Comparison of ENCODE assay signal across 23 cellular contexts in genomic region chr5:6961123-6961522, GRCh38.
A peak's percentile ranks its signal among the peaks of the same experiment; 100 is the strongest.
DNase-seq lines count a peak whose midpoint lies in the region; ATAC-seq, FAIRE-seq and TF ChIP-seq lines count a peak whose summit lies in the region.
"Had no signal": no experiment of that assay in that cellular context is flagged by ENCODE, and none has a peak within 500 bp of the region (broad histone marks: within the 10 kb centered on the region; RNA-seq: fewer than 3 reads in every experiment).

No MANE protein-coding gene starts in this region.

- no peak overlapping the region for H3K23ac ChIP-seq in IMR-90 (ENCODE audit: low read depth, low read length)

- H2AK5ac ChIP-seq in IMR-90 (ENCODE audit: low read depth, low read length) = no peak overlapping the region

- no peak overlapping the region for H3K56ac ChIP-seq in IMR-90 (ENCODE audit: extremely low read depth, insufficient read depth, low read length)

- no peaks in the 10 kb centered on the region for H3K79me2 ChIP-seq in HepG2 (ENCODE audit: insufficient read depth, low read length)

- dilution Hi-C loops in IMR-90 (cut with HindIII; ENCODE audit: low sequenced_read_pairs, unreplicated experiment) = no loop called here

- no peak overlapping the region for H3K18ac ChIP-seq in IMR-90 (ENCODE audit: low read depth, low read length)

- TF ChIP-seq EP300 in HepG2 (IDR thresholded peaks at IDR 0.05; ENCODE audit: low read depth in 2 of 2, low read length in 2 of 2) = no peak
- TF ChIP-seq EP300 in HepG2 (CRISPR knock-in tag; IDR thresholded peaks at IDR 0.05; ENCODE audit: borderline replicate concordance) = no peak
- no peak for TF ChIP-seq EP300 in esophagus muscularis mucosa (IDR thresholded peaks at IDR 0.05)

- ATAC-seq in HepG2 = no peak
- ATAC-seq in right lobe of liver = no peak
- ATAC-seq in IMR-90 (ENCODE audit: low read depth) = no peak
- ATAC-seq in left lung = no peak
- ATAC-seq: CD8-positive, alpha-beta T cell had no signal

- no peak for FAIRE-seq in HepG2 (lab: Jason Lieb, UNC)
- FAIRE-seq: A204.1, G401.6, GM18507 had no signal

- no peak overlapping the region for H3K14ac ChIP-seq in IMR-90 (replicated peaks; ENCODE audit: low read depth, low read length)

- no peak overlapping the region for H3K27ac ChIP-seq in HepG2 (ENCODE audit: extremely low read length, insufficient read depth, low read length)
- H3K27ac ChIP-seq in right lobe of liver = no peak overlapping the region
- H3K27ac ChIP-seq in IMR-90 (ENCODE audit: insufficient read depth, low read length) = no peak overlapping the region
- no peak overlapping the region for H3K27ac ChIP-seq in esophagus muscularis mucosa (replicated peaks in 1 of 4)
- H3K27ac ChIP-seq in left lung = no peak overlapping the region
- no peak overlapping the region for H3K27ac ChIP-seq in thyroid gland
- H3K27ac ChIP-seq: 22Rv1, BLaER1, C4-2B had no signal

- H3K27ac Mint-ChIP-seq in progenitor cell of endocrine pancreas = no peak overlapping the region
- H3K27ac Mint-ChIP-seq: B cell; CD4-positive, CD25-positive, alpha-beta regulatory T cell; CD8-positive, alpha-beta T cell had no signal

- no peak overlapping the region for H3K4ac ChIP-seq in IMR-90 (ENCODE audit: low read depth, low read length)

- H2BK5ac ChIP-seq in IMR-90 (ENCODE audit: low read depth, low read length, poor library complexity, severe bottlenecking) = peak overlapping the region; percentile 73

- POLR2A ChIA-PET in HepG2 (lab: Yijun Ruan, JAX) (no interaction called here), IMR-90 (lab: Charles Lee; ENCODE audit: unreplicated experiment) (no interaction called here)

- H2AK9ac ChIP-seq in IMR-90 (replicated peaks; ENCODE audit: low read depth, low read length, poor library complexity) = no peak overlapping the region

- no peak overlapping the region for H4K5ac ChIP-seq in IMR-90 (ENCODE audit: low read depth, low read length)

- no peak for TF ChIP-seq RAD21 in HepG2 (CRISPR knock-in tag; IDR thresholded peaks at IDR 0.05)
- TF ChIP-seq RAD21 in IMR-90 (IDR thresholded peaks at IDR 0.05; ENCODE audit: low read length) = no peak

- no peak overlapping the region for H3K4me3 Mint-ChIP-seq in progenitor cell of endocrine pancreas (ENCODE audit: low read depth)
- H3K4me3 Mint-ChIP-seq: B cell; CD4-positive, CD25-positive, alpha-beta regulatory T cell; CD8-positive, alpha-beta T cell had no signal

- no peaks in the 10 kb centered on the region for H3K9me3 ChIP-seq in HepG2 (ENCODE audit: low read length)
- H3K9me3 ChIP-seq in right lobe of liver = no peaks in the 10 kb centered on the region
- H3K9me3 ChIP-seq in IMR-90 (ENCODE audit: control insufficient read depth, insufficient read depth, low read length) = peaks cover 8% of the 10 kb centered on the region
- no peaks in the 10 kb centered on the region for H3K9me3 ChIP-seq in esophagus muscularis mucosa
- peaks cover 0 to 5% of the 10 kb centered on the region in 2 donors for H3K9me3 ChIP-seq in left lung
- H3K9me3 ChIP-seq in thyroid gland = no peaks in the 10 kb centered on the region
- H3K9me3 ChIP-seq: BLaER1, Caco-2 had no signal

- H4K91ac ChIP-seq in IMR-90 (ENCODE audit: insufficient read depth, low read depth, low read length) = no peak overlapping the region

- H3K4me1 Mint-ChIP-seq in progenitor cell of endocrine pancreas (ENCODE audit: low read depth) = no peaks in the 10 kb centered on the region
- H3K4me1 Mint-ChIP-seq: B cell; CD4-positive, CD25-positive, alpha-beta regulatory T cell had no signal

- H3K4me3 ChIP-seq in HepG2 (replicated peaks in 1 of 3; ENCODE audit: insufficient read depth in 1 of 3, low read depth in 2 of 3, low read length in 3 of 3) = no peak overlapping the region
- H3K4me3 ChIP-seq in right lobe of liver = no peak overlapping the region
- no peak overlapping the region for H3K4me3 ChIP-seq in IMR-90 (ENCODE audit: insufficient read depth, low read depth, low read length)
- no peak overlapping the region for H3K4me3 ChIP-seq in esophagus muscularis mucosa
- no peak overlapping the region for H3K4me3 ChIP-seq in left lung
- H3K4me3 ChIP-seq in thyroid gland (replicated peaks in 1 of 3) = no peak overlapping the region
- H3K4me3 ChIP-seq: BLaER1 had no signal

- no peak for DNase-seq in HepG2 (ENCODE audit: low spot score)
- DNase-seq in right lobe of liver = no peak
- DNase-seq in IMR-90 = no peak
- DNase-seq in esophagus muscularis mucosa (ENCODE audit: extremely low spot score) = peak; percentile 60
- no peak for DNase-seq in progenitor cell of endocrine pancreas (ENCODE audit: low spot score, unreplicated experiment)
- no peak for DNase-seq in RPMI8226
- DNase-seq in left lung = no peak
- DNase-seq in thyroid gland = no peak
- DNase-seq: Caco-2; CD4-positive, CD25-positive, alpha-beta regulatory T cell; CD8-positive, alpha-beta T cell; DMS153; DND-41; GOT3; H7; HCEC 1CT had no signal

- no peaks in the 10 kb centered on the region for H4K20me1 ChIP-seq in HepG2 (ENCODE audit: insufficient read depth, low read length)
- H4K20me1 ChIP-seq in IMR-90 (ENCODE audit: insufficient read depth, low read length) = no peaks in the 10 kb centered on the region
- H4K20me1 ChIP-seq: BLaER1 had no signal

- no peaks in the 10 kb centered on the region; a peak in 1 of 5 replicates for H3K27me3 ChIP-seq in HepG2 (ENCODE audit: control insufficient read depth in 1 of 2, insufficient read depth in 2 of 2, low read length in 2 of 2)
- H3K27me3 ChIP-seq in right lobe of liver = no peaks in the 10 kb centered on the region
- no peaks in the 10 kb centered on the region for H3K27me3 ChIP-seq in IMR-90 (ENCODE audit: control insufficient read depth, insufficient read depth, low read length)
- no peaks in the 10 kb centered on the region for H3K27me3 ChIP-seq in esophagus muscularis mucosa
- H3K27me3 ChIP-seq in left lung = no peaks in the 10 kb centered on the region
- H3K27me3 ChIP-seq in thyroid gland = no peaks in the 10 kb centered on the region
- H3K27me3 ChIP-seq: BLaER1 had no signal

- BruUV-seq in HepG2 (replicated peaks; lab: Mats Ljungman, UMichigan) (no TSS peak), IMR-90 (replicated peaks; lab: Mats Ljungman, UMichigan) (no TSS peak)

- no peaks in the 10 kb centered on the region for H3K36me3 ChIP-seq in HepG2 (replicated peaks in 1 of 2; ENCODE audit: control insufficient read depth in 1 of 2, insufficient read depth in 2 of 2, low read length in 2 of 2)
- H3K36me3 ChIP-seq in right lobe of liver = no peaks in the 10 kb centered on the region
- H3K36me3 ChIP-seq in IMR-90 (ENCODE audit: control insufficient read depth, insufficient read depth, low read length) = no peaks in the 10 kb centered on the region
- no peaks in the 10 kb centered on the region for H3K36me3 ChIP-seq in esophagus muscularis mucosa
- no peaks in the 10 kb centered on the region for H3K36me3 ChIP-seq in left lung
- no peaks in the 10 kb centered on the region for H3K36me3 ChIP-seq in thyroid gland
- H3K36me3 ChIP-seq: BLaER1 had no signal

- H4K8ac ChIP-seq in IMR-90 (ENCODE audit: low read depth in 2 of 2, low read length in 2 of 2) = no peak overlapping the region

- no peaks in the 10 kb centered on the region for H3K9me1 ChIP-seq in IMR-90 (ENCODE audit: insufficient read depth, low read length)

- peaks cover 10% of the 10 kb centered on the region for H3K9me3 Mint-ChIP-seq in progenitor cell of endocrine pancreas (ENCODE audit: low read depth)

- intact Hi-C loops in HepG2 (cut with micrococcal nuclease; ENCODE audit: unreplicated experiment) = no loop called here
- intact Hi-C loops in right lobe of liver (cut with DNase I) = no loop called here
- intact Hi-C loops in IMR-90 (cut with micrococcal nuclease) = no loop called here
- intact Hi-C loops in esophagus muscularis mucosa (cut with DNase I) = no loop called here
- intact Hi-C loops in left lung (cut with DNase I) = no loop called here
- intact Hi-C loops in thyroid gland (cut with DNase I) = no loop called here

- H2BK120ac ChIP-seq in IMR-90 (ENCODE audit: low read depth, low read length) = no peak overlapping the region

- TF ChIP-seq POLR2A in HepG2 (IDR thresholded peaks at IDR 0.05; ENCODE audit: insufficient read depth in 1 of 2, low read depth in 2 of 2, low read length in 2 of 2) (no peak), right lobe of liver (IDR thresholded peaks at IDR 0.05) (no peak), IMR-90 (IDR thresholded peaks at IDR 0.05; ENCODE audit: low read depth, low read length) (no peak), esophagus muscularis mucosa (IDR thresholded peaks at IDR 0.05; ENCODE audit: low read depth) (no peak), thyroid gland (IDR thresholded peaks at IDR 0.05) (no peak)

- H3K4me1 ChIP-seq in HepG2 (ENCODE audit: insufficient read depth, low read length) (no peaks in the 10 kb centered on the region), right lobe of liver (no peaks in the 10 kb centered on the region), IMR-90 (ENCODE audit: control insufficient read depth, insufficient read depth, low read length) (no peaks in the 10 kb centered on the region), esophagus muscularis mucosa (no peaks in the 10 kb centered on the region), left lung (no peaks in the 10 kb centered on the region), thyroid gland (no peaks in the 10 kb centered on the region)
- H3K4me1 ChIP-seq: BLaER1, Caco-2 had no signal

- H2BK20ac ChIP-seq in IMR-90 (ENCODE audit: low read depth, low read length) = no peak overlapping the region

- no peak overlapping the region for H2BK15ac ChIP-seq in IMR-90 (ENCODE audit: low read depth, low read length)

- H3K4me2 ChIP-seq in HepG2 (ENCODE audit: low read depth, low read length) = no peak overlapping the region
- no peak overlapping the region for H3K4me2 ChIP-seq in IMR-90 (ENCODE audit: low read depth, low read length)
- H3K4me2 ChIP-seq: BLaER1 had no signal

- TF ChIP-seq CTCF in HepG2 (CRISPR knock-in tag; IDR thresholded peaks at IDR 0.05) (no peak), right lobe of liver (IDR thresholded peaks at IDR 0.05) (no peak), IMR-90 (conservative IDR thresholded peaks at IDR 0.05; ENCODE audit: low read depth, low read length) (no peak), esophagus muscularis mucosa (IDR thresholded peaks at IDR 0.05) (no peak), progenitor cell of endocrine pancreas (IDR thresholded peaks at IDR 0.05; ENCODE audit: unreplicated experiment) (no peak), left lung (IDR thresholded peaks at IDR 0.05) (no peak), thyroid gland (IDR thresholded peaks at IDR 0.05) (no peak)

- H2AFZ ChIP-seq in HepG2 (ENCODE audit: low read length) (no peak overlapping the region), IMR-90 (replicated peaks; ENCODE audit: low read length, poor library complexity) (no peak overlapping the region)

- CTCF ChIA-PET in HepG2 (lab: Yijun Ruan, JAX; ENCODE audit: low intra/inter-chr PET ratio, low total read pairs) = no interaction called here
- CTCF ChIA-PET in IMR-90 (lab: Yijun Ruan, JAX) = no interaction called here

- H3K27me3 Mint-ChIP-seq in progenitor cell of endocrine pancreas = no peaks in the 10 kb centered on the region
- H3K27me3 Mint-ChIP-seq: B cell had no signal

- WGBS in HepG2 (ENCODE audit: low lambda C conversion rate) = 3% methylated on average over 2 of the region's 2 CpGs
- WGBS in right lobe of liver (ENCODE audit: insufficient coverage, low coverage, low lambda C conversion rate, missing lambda C conversion rate) = 67% methylated on average over 2 of the region's 2 CpGs
- WGBS in IMR-90 (ENCODE audit: extremely low coverage in 2 of 2, insufficient read length in 1 of 2), 2 experiments = 75% methylated on average over 2 of the region's 2 CpGs; no CpG with 5 or more reads in 1 of the 2 experiments
- WGBS in esophagus muscularis mucosa = 92% methylated on average over 2 of the region's 2 CpGs
- WGBS in thyroid gland, 2 donors = 89 to 94% methylated on average over 2 of the region's 2 CpGs

- no peak overlapping the region for H3K9ac ChIP-seq in HepG2 (ENCODE audit: insufficient read depth, low read depth, low read length)
- no peak overlapping the region for H3K9ac ChIP-seq in IMR-90 (ENCODE audit: low read depth, low read length)
- H3K9ac ChIP-seq: BLaER1 had no signal

- no peaks in the 10 kb centered on the region for H3K36me3 Mint-ChIP-seq in progenitor cell of endocrine pancreas (ENCODE audit: insufficient read depth)
- H3K36me3 Mint-ChIP-seq: CD4-positive, CD25-positive, alpha-beta regulatory T cell; CD8-positive, alpha-beta T cell had no signal

- no peaks in the 10 kb centered on the region for H3K79me1 ChIP-seq in IMR-90 (ENCODE audit: low read depth in 1 of 2, low read length in 2 of 2)

- in situ Hi-C loops in HepG2 (cut with HindIII; ENCODE audit: extremely low pct_ligation_motif_present, low pct_unique_long_range_greater_than_20kb) (no loop called here), IMR-90 (cut with MboI; ENCODE audit: low sequenced_read_pairs) (no loop called here)
